Comparison of ENCODE assay signal across 13 cellular contexts in the genomic region with DNA sequence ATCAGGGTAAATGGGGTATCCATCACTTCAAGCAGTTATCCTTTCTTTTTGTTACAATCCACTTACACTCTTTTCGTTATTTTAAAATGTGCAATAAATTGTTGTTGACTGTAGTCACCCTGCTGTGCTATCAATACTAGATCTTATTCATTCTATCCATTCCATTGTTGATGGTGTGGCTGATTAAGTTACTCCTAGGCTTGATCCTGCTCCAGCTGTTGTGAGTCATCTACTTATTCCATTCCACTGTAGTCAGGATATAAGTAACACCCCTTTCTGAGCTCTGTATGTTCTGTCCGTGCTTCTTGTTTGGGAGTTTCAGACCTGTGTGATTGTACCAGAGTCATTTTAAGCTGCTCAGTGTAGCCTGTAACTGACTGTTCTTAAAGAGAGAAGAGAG.
DNase-seq lines count a peak whose midpoint lies in the region; ATAC-seq and TF ChIP-seq lines count a peak whose summit lies in the region.
"Had no signal": no experiment of that assay in that cellular context is flagged by ENCODE, and none has a peak within 500 bp of the region (broad histone marks: within the 10 kb centered on the region; RNA-seq: fewer than 3 reads in every experiment).

No MANE protein-coding gene starts in this region.

- peaks cover 0 to 22% of the 10 kb centered on the region in 2 donors for H3K4me1 ChIP-seq in thoracic aorta (ENCODE audit: control insufficient read depth in 1 of 2, low read depth in 2 of 2)

- H3K27ac ChIP-seq in thoracic aorta = peak overlapping the region in 1 of 2 donors; percentile 28

- DNase-seq in NCI-H2107 treated with DMSO at 0.1 percent for 48 hours (lab: John Stamatoyannopoulos, UW; ENCODE audit: unreplicated experiment) = peak; percentile 13
- no peak for DNase-seq in NCI-H2107 (lab: John Stamatoyannopoulos, UW)
- DNase-seq in SW480 (ENCODE audit: low spot score) = peak; percentile 28
- peak; percentile 72 for DNase-seq in fibroblast of villous mesenchyme (ENCODE audit: low read depth)
- DNase-seq in thoracic aorta (ENCODE audit: low spot score) = peak; percentile 3
- DNase-seq in D341Med (ENCODE audit: low spot score) = no peak
- DNase-seq: 8988T, MV-4-11, nephron progenitor cell had no signal

- no peaks in the 10 kb centered on the region for H3K27me3 ChIP-seq in thoracic aorta (replicated peaks; ENCODE audit: insufficient read depth)

- H3K36me3 ChIP-seq in thoracic aorta = peaks cover 11% of the 10 kb centered on the region
- H3K36me3 ChIP-seq: HAP-1 had no signal

- H3K9me3 ChIP-seq in thoracic aorta = no peaks in the 10 kb centered on the region
- H3K9me3 ChIP-seq: HAP-1 had no signal

- TF ChIP-seq CTCF in fibroblast of villous mesenchyme (IDR thresholded peaks at IDR 0.05; ENCODE audit: insufficient read depth, low read depth, low read length) (no peak), thoracic aorta (IDR thresholded peaks at IDR 0.05) (no peak)

- ATAC-seq in thoracic aorta (ENCODE audit: insufficient number of reproducible peaks, low FRiP score, low read depth) (peak; percentile 86), GM21515 (IDR thresholded peaks at IDR 0.05; ENCODE audit: unreplicated experiment) (no peak), HG02938 (IDR thresholded peaks at IDR 0.05; ENCODE audit: unreplicated experiment) (no peak)
- ATAC-seq: WTC11 had no signal

- H3K4me3 ChIP-seq in fibroblast of villous mesenchyme (ENCODE audit: low read depth, low read length) (no peak overlapping the region), thoracic aorta (no peak overlapping the region)
- H3K4me3 ChIP-seq: HAP-1 had no signal

Comparison
In these comparisons a context has a peak if more than half of its experiments do, and no peak if none do; other contexts are left out.
1. DNase-seq: peak in NCI-H2107 treated with DMSO at 0.1 percent for 48 hours (single experiment), SW480 (single experiment), fibroblast of villous mesenchyme (single experiment) and thoracic aorta (single experiment); none in NCI-H2107 (single experiment) and D341Med (single experiment).